In genomic region chr9:130053504-130054427, GRCh38 we compare ENCODE assay signal across 1 cellular context.
TF ChIP-seq lines count a peak whose summit lies in the region.

GPR107 (plus strand) TSS chr9:130053906; CDS start chr9:130053933, 27 bp downstream.

TF ChIP-seq in HEK293, 187 proteins besides CTCF, POLR2A, EP300 and RAD21 (continued from another document):
- TF ChIP-seq REST (tag by site-specific recombination; IDR thresholded peaks at IDR 0.05) (0 out of 2 replicates have a peak, but pooled peaks have one; percentile 10), ZBTB10 (tag by site-specific recombination; IDR thresholded peaks at IDR 0.05) (peak; percentile 23; the same call in 1 of the 2 replicates), KLF1 (tag by site-specific recombination; IDR thresholded peaks at IDR 0.05) (peak; percentile 34), PBX3 (CRISPR knock-in tag; IDR thresholded peaks at IDR 0.05) (0 out of 2 replicates have a peak, but pooled peaks have one; percentile 42), KLF16 (tag by site-specific recombination; IDR thresholded peaks at IDR 0.05) (peak; percentile 91), ZBTB11 (tag by site-specific recombination; conservative IDR thresholded peaks at IDR 0.05; ENCODE audit: low read depth) (peak; percentile 92), ZNF510 (tag by site-specific recombination; IDR thresholded peaks at IDR 0.05; ENCODE audit: insufficient replicate concordance) (no peak), ZNF600 (tag by site-specific recombination; IDR thresholded peaks at IDR 0.05) (peak; percentile 42; the same call in 1 of the 2 replicates), SP3 (tag by site-specific recombination; IDR thresholded peaks at IDR 0.05) (peak; percentile 90), ZFHX2 (tag by site-specific recombination; conservative IDR thresholded peaks at IDR 0.05) (peak; percentile 87), YY1 (tag by site-specific recombination; IDR thresholded peaks at IDR 0.05) (peak; percentile 93), SP2 (tag by site-specific recombination; IDR thresholded peaks at IDR 0.05) (peak; percentile 76), BCL11B (tag by site-specific recombination; IDR thresholded peaks at IDR 0.05; ENCODE audit: low read depth) (peak; percentile 91), ZNF214 (tag by site-specific recombination; IDR thresholded peaks at IDR 0.05; ENCODE audit: borderline replicate concordance) (no peak), MYNN (tag by site-specific recombination; IDR thresholded peaks at IDR 0.05; ENCODE audit: borderline replicate concordance) (no peak; the same call in 1 of the 2 replicates), PATZ1 (tag by site-specific recombination; IDR thresholded peaks at IDR 0.05) (peak; percentile 56), ZNF184 (tag by site-specific recombination; IDR thresholded peaks at IDR 0.05) (0 out of 2 replicates have a peak, but pooled peaks have one; percentile 11), ZNF354C (tag by site-specific recombination; IDR thresholded peaks at IDR 0.05; ENCODE audit: borderline replicate concordance, low read depth) (no peak), OSR2 (tag by site-specific recombination; IDR thresholded peaks at IDR 0.05) (0 out of 2 replicates have a peak, but pooled peaks have one; percentile 6), ZNF23 (tag by site-specific recombination; IDR thresholded peaks at IDR 0.05; ENCODE audit: borderline replicate concordance) (no peak), ZNF76 (tag by site-specific recombination; IDR thresholded peaks at IDR 0.05; ENCODE audit: borderline replicate concordance, low read depth) (peak; percentile 46; the same call in 1 of the 2 replicates), YY2 (tag by site-specific recombination; IDR thresholded peaks at IDR 0.05) (peak; percentile 89), ZXDB (tag by site-specific recombination; IDR thresholded peaks at IDR 0.05) (peak; percentile 74), ZBTB20 (tag by site-specific recombination; IDR thresholded peaks at IDR 0.05) (peak; percentile 48; the same call in 1 of the 2 replicates), GLIS1 (tag by site-specific recombination; IDR thresholded peaks at IDR 0.05) (peak; percentile 50; the same call in 1 of the 2 replicates), KLF8 (tag by site-specific recombination; IDR thresholded peaks at IDR 0.05) (peak; percentile 73; the same call in 1 of the 2 replicates), ZBTB8A (tag by site-specific recombination; IDR thresholded peaks at IDR 0.05) (peak; percentile 80), REPIN1 (tag by site-specific recombination; IDR thresholded peaks at IDR 0.05; ENCODE audit: low read depth) (0 out of 2 replicates have a peak, but pooled peaks have one; percentile 16), ZSCAN30 (tag by site-specific recombination; IDR thresholded peaks at IDR 0.05) (peak; percentile 65), ZBTB7A (tag by site-specific recombination; IDR thresholded peaks at IDR 0.05; ENCODE audit: low read depth) (0 out of 2 replicates have a peak, but pooled peaks have one; percentile 59), ZNF211 (tag by site-specific recombination; IDR thresholded peaks at IDR 0.05; ENCODE audit: low read depth) (no peak), ZNF221 (tag by site-specific recombination; IDR thresholded peaks at IDR 0.05; ENCODE audit: borderline replicate concordance) (no peak), KLF10 (tag by site-specific recombination; IDR thresholded peaks at IDR 0.05) (peak; percentile 72), PRDM10 (tag by site-specific recombination; IDR thresholded peaks at IDR 0.05) (peak; percentile 84)
